ENCODE assay signal across 14 cellular contexts in the genomic region with DNA sequence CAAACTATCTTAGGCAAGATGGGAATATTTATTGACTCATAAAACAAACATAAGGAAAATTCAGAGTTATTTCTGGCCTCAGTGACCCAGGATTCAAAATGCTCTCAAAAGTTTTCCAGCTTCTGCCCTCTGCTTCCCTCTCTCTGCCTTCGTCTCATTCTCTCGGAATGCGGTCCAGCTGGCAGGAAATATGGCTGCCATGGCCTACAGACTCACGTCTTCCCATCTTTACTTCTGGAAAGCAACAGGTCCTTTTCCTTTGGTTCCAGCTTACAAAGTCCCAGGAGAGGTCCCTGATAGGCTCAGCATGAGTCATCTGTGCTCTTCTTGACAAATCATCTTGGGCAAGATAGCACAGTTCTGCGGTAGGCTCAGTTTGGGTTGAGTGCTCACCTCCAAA. TPM values are rescaled to one million over a fixed set of nuclear protein-coding genes. Genes with fewer than 3 reads are reported as not detected.
DNase-seq lines count a peak whose midpoint lies in the region; ATAC-seq and TF ChIP-seq lines count a peak whose summit lies in the region.
"Had no signal": no experiment of that assay in that cellular context is flagged by ENCODE, and none has a peak within 500 bp of the region (broad histone marks: within the 10 kb centered on the region; RNA-seq: fewer than 3 reads in every experiment).

No MANE protein-coding gene starts in this region.

- peaks cover 0 to 4% of the 10 kb centered on the region in 2 donors for H3K4me1 Mint-ChIP-seq in effector memory CD8-positive, alpha-beta T cell (ENCODE audit: low read depth in 2 of 2)

- H3K36me3 Mint-ChIP-seq in effector memory CD8-positive, alpha-beta T cell (ENCODE audit: insufficient read depth): no peaks in the 10 kb centered on the region

- no peaks in the 10 kb centered on the region for H3K9me3 ChIP-seq in osteoblast (ENCODE audit: low read depth, low read length)
- H3K9me3 ChIP-seq: tibial nerve had no signal

- H3K4me3 ChIP-seq in epithelial cell of esophagus (ENCODE audit: low read length) (no peak overlapping the region), osteoblast (ENCODE audit: insufficient read depth, low read length) (no peak overlapping the region)
- H3K4me3 ChIP-seq: tibial nerve had no signal

- no peak overlapping the region for H3K4me3 Mint-ChIP-seq in effector memory CD8-positive, alpha-beta T cell
- H3K4me3 Mint-ChIP-seq: activated CD4-positive, alpha-beta memory T cell treated with anti-CD3 and anti-CD28 coated beads, Interleukin-2, amount 10 ng/mL, durations not matched to agents 7 days and 5 days had no signal

- peak overlapping the region; percentile 79 for H2AFZ ChIP-seq in osteoblast (ENCODE audit: low read length)

- TF ChIP-seq CTCF in epithelial cell of esophagus (IDR thresholded peaks at IDR 0.05; ENCODE audit: insufficient read depth, low read depth, low read length, missing control alignments) (no peak), osteoblast (IDR thresholded peaks at IDR 0.05; ENCODE audit: extremely low read depth, low read depth, low read length) (no peak)

- no peaks in the 10 kb centered on the region for H3K79me2 ChIP-seq in osteoblast (ENCODE audit: insufficient read depth, low read length)

- no peak overlapping the region for H3K27ac Mint-ChIP-seq in effector memory CD8-positive, alpha-beta T cell
- H3K27ac Mint-ChIP-seq: activated CD4-positive, alpha-beta memory T cell treated with anti-CD3 and anti-CD28 coated beads, Interleukin-2, amount 10 ng/mL, durations not matched to agents 7 days and 5 days; activated T-helper 2 cell treated with anti-CD3 and anti-CD28 coated beads, Interferon-gamma antibody, Interleukin-2, Interleukin-4, amounts not matched to agents 10 μg/mL and 5 μg/mL and 100 μg/mL, durations not matched to agents 14 hours and 24 hours and 36 hours had no signal

- DNase-seq in ELR (ENCODE audit: low read depth) (peak; percentile 25), RPMI7951 (ENCODE audit: low read depth) (peak; percentile 24), epithelial cell of esophagus (ENCODE audit: low read depth) (peak; percentile 75), osteoblast (ENCODE audit: insufficient read length, low spot score, missing footprints) (peak; percentile 87), DMS114 treated with DMSO at 0.1 percent for 48 hours (lab: John Stamatoyannopoulos, UW; ENCODE audit: unreplicated experiment) (no peak), D341Med (ENCODE audit: low spot score) (no peak)
- no peak for DNase-seq in effector memory CD8-positive, alpha-beta T cell
- DNase-seq: activated CD4-positive, alpha-beta memory T cell treated with anti-CD3 and anti-CD28 coated beads, Interleukin-2, amount 10 ng/mL, durations not matched to agents 7 days and 5 days; effector CD8-positive, alpha-beta T cell; SIG-M5; stimulated activated CD4-positive, alpha-beta T cell treated with anti-CD3 and anti-CD28 coated beads, Interleukin-2, amount 100 ng/mL, for 24 hours had no signal

- no peak for ATAC-seq in effector memory CD8-positive, alpha-beta T cell (replicated peaks)
- no peak for ATAC-seq in HG03442 (IDR thresholded peaks at IDR 0.05; ENCODE audit: unreplicated experiment)

- H3K9me3 Mint-ChIP-seq in effector memory CD8-positive, alpha-beta T cell: no peaks in the 10 kb centered on the region
- H3K9me3 Mint-ChIP-seq: activated CD4-positive, alpha-beta memory T cell treated with anti-CD3 and anti-CD28 coated beads, Interleukin-2, amount 10 ng/mL, durations not matched to agents 7 days and 5 days; activated T-helper 2 cell treated with anti-CD3 and anti-CD28 coated beads, Interferon-gamma antibody, Interleukin-2, Interleukin-4, amounts not matched to agents 10 μg/mL and 5 μg/mL and 100 μg/mL, durations not matched to agents 14 hours and 24 hours and 36 hours had no signal

- peak overlapping the region; percentile 62 for H3K27ac ChIP-seq in osteoblast (ENCODE audit: low read depth, low read length)
- H3K27ac ChIP-seq: tibial nerve had no signal

- H4K20me1 ChIP-seq in osteoblast (ENCODE audit: insufficient read depth, low read length): no peaks in the 10 kb centered on the region

- H3K27me3 Mint-ChIP-seq in effector memory CD8-positive, alpha-beta T cell: no peaks in the 10 kb centered on the region

- H3K36me3 ChIP-seq in osteoblast (ENCODE audit: insufficient read depth, low read length): no peaks in the 10 kb centered on the region
- H3K36me3 ChIP-seq: tibial nerve had no signal

- H3K4me1 ChIP-seq in osteoblast (ENCODE audit: insufficient read depth, low read length): peaks cover 17% of the 10 kb centered on the region

- no peaks in the 10 kb centered on the region for H3K27me3 ChIP-seq in osteoblast (ENCODE audit: insufficient read depth, low read length)
- H3K27me3 ChIP-seq: tibial nerve had no signal

- H3K4me2 ChIP-seq in osteoblast (ENCODE audit: insufficient read depth, low read length): peak overlapping the region; percentile 17

RNA-seq across cellular contexts. Expression of a gene that starts 8.7 kb away (rescaled TPM):
- 2.9 and 3.7 TPM in 2 replicates for total RNA-seq in RPMI7951 (2014; rRNA removed; shearing (Covaris generic))
- total RNA-seq in osteoblast: 1.8 and 2.4 TPM in 2 replicates

RNA-seq across cellular contexts. Expression of a gene that starts 44.7 kb away (rescaled TPM):
- total RNA-seq in RPMI7951 (2014; rRNA removed; shearing (Covaris generic)): 234 and 273 TPM in 2 replicates
- total RNA-seq in osteoblast: 259 and 273 TPM in 2 replicates

Comparison
In these comparisons a context has a peak if more than half of its experiments do, and no peak if none do; other contexts are left out.
1. DNase-seq: peak in ELR (single experiment), RPMI7951 (single experiment), epithelial cell of esophagus (single experiment) and osteoblast (single experiment); none in effector memory CD8-positive, alpha-beta T cell (0 of 3), DMS114 treated with DMSO at 0.1 percent for 48 hours (single experiment) and D341Med (single experiment).